ENCODE assay signal across 16 cellular contexts in the genomic region with DNA sequence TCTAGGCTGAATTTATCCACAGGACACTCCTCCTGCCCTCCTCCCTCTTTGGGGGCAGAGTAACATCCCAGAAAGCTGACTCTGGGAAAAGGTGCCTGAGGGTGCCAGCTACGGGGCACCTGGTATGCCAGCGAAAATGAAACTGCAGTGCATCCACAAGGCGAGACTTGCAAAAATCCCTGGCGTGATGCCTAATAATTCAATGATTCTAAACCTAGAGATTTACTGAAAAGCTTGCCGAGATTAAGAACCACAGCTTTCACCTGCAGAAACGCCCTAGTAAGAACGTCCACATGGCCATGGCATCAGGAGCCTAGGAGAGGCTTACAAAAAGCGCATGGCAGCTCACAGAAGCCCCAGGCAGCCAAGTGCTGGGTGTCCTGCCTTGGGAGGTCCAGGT. TPM values are rescaled to one million over a fixed set of nuclear protein-coding genes. Genes with fewer than 3 reads are reported as not detected.
A peak's percentile ranks its signal among the peaks of the same experiment; 100 is the strongest.
DNase-seq lines count a peak whose midpoint lies in the region; ATAC-seq and TF ChIP-seq lines count a peak whose summit lies in the region.
"Had no signal": no experiment of that assay in that cellular context is flagged by ENCODE, and none has a peak within 500 bp of the region (broad histone marks: within the 10 kb centered on the region; RNA-seq: fewer than 3 reads in every experiment).

No MANE protein-coding gene starts in this region.

- H3K4me1 Mint-ChIP-seq in MCF 10A (ENCODE audit: insufficient read depth, unreplicated experiment) (peaks cover 25% of the 10 kb centered on the region), mesothelial cell of epicardium (peaks cover 21% of the 10 kb centered on the region)
- H3K4me1 Mint-ChIP-seq: B cell; CD4-positive, alpha-beta memory T cell had no signal

- POLR2A ChIA-PET in MCF 10A (lab: Yijun Ruan, JAX) = interaction anchor here (0.6 to 1.3 kb wide), 8 partner anchors 8 to 449 kb away, joined by 3 to 6 read pairs (median 4); a partner anchor contains a TSS

- DNase-seq in activated CD8-positive, alpha-beta memory T cell treated with anti-CD3 and anti-CD28 coated beads for 24 hours = peak; percentile 5
- DNase-seq in activated CD8-positive, alpha-beta memory T cell treated with anti-CD3 and anti-CD28 coated beads, Interleukin-2, amount 50 U/mL, for 4 hours = no peak
- DNase-seq in MCF 10A (ENCODE audit: unreplicated experiment) (peak; percentile 84), foreskin keratinocyte (peak; percentile 71 to 90), upper lobe of right lung (no peak), midbrain (lab: John Stamatoyannopoulos, UW) (no peak), anterior cingulate cortex (lab: John Stamatoyannopoulos, UW) (no peak), mesothelial cell of epicardium (ENCODE audit: low spot score in 2 of 2, unreplicated experiment in 2 of 2) (no peak)
- DNase-seq: CD4-positive, alpha-beta memory T cell; HFFc6; NCI-H1092 treated with DMSO at 0.1 percent for 48 hours; NCI-H1694; NCI-H510A treated with DMSO at 0.1 percent for 48 hours; OCI-M1 had no signal

- no peaks in the 10 kb centered on the region for H3K27me3 ChIP-seq in foreskin keratinocyte
- no peaks in the 10 kb centered on the region for H3K27me3 ChIP-seq in upper lobe of right lung

- H3K36me3 ChIP-seq in upper lobe of right lung = no peaks in the 10 kb centered on the region

- no peak overlapping the region for H3K4me3 ChIP-seq in upper lobe of right lung
- H3K4me3 ChIP-seq: K562 had no signal

- no peaks in the 10 kb centered on the region for H3K27me3 Mint-ChIP-seq in MCF 10A (ENCODE audit: insufficient read depth, unreplicated experiment)
- H3K27me3 Mint-ChIP-seq in mesothelial cell of epicardium (ENCODE audit: low read depth) = no peaks in the 10 kb centered on the region

- TF ChIP-seq CTCF in MCF 10A (IDR thresholded peaks at IDR 0.05; ENCODE audit: unreplicated experiment) (no peak), foreskin keratinocyte (conservative IDR thresholded peaks at IDR 0.05) (no peak), upper lobe of right lung (IDR thresholded peaks at IDR 0.05) (no peak), mesothelial cell of epicardium (IDR thresholded peaks at IDR 0.05; ENCODE audit: unreplicated experiment) (no peak)

- CTCF ChIA-PET in MCF 10A (lab: Yijun Ruan, JAX) = interaction anchor here (0.7 to 2.0 kb wide), 8 partner anchors 17 to 270 kb away, joined by 3 to 6 read pairs (median 3); no protein-coding TSS in a partner anchor

- H3K4me3 Mint-ChIP-seq in MCF 10A (ENCODE audit: unreplicated experiment) (peak overlapping the region; percentile 37), mesothelial cell of epicardium (no peak overlapping the region)
- H3K4me3 Mint-ChIP-seq: B cell; CD4-positive, alpha-beta memory T cell; HFFc6 had no signal

- H3K27ac Mint-ChIP-seq in MCF 10A (ENCODE audit: low read depth, unreplicated experiment) (no peak overlapping the region), mesothelial cell of epicardium (no peak overlapping the region)
- H3K27ac Mint-ChIP-seq: B cell; CD4-positive, alpha-beta memory T cell; HFFc6 had no signal

- H3K4me1 ChIP-seq in foreskin keratinocyte (peaks cover 12% of the 10 kb centered on the region), upper lobe of right lung (peaks cover 31% of the 10 kb centered on the region)

- ATAC-seq in foreskin keratinocyte (peak; percentile 58), upper lobe of right lung (no peak)
- ATAC-seq: K562 had no signal

- intact Hi-C loops in MCF 10A (cut with micrococcal nuclease) (no loop called here), upper lobe of right lung (cut with DNase I) (no loop called here)

- H3K9me3 ChIP-seq in upper lobe of right lung = no peaks in the 10 kb centered on the region

- H3K9me3 Mint-ChIP-seq in MCF 10A (ENCODE audit: unreplicated experiment) = no peaks in the 10 kb centered on the region
- no peaks in the 10 kb centered on the region for H3K9me3 Mint-ChIP-seq in mesothelial cell of epicardium
- H3K9me3 Mint-ChIP-seq: CD4-positive, alpha-beta memory T cell; HFFc6 had no signal

- H3K27ac ChIP-seq in foreskin keratinocyte = no peak overlapping the region
- peak overlapping the region; percentile 77 for H3K27ac ChIP-seq in upper lobe of right lung

- no TSS peak for BruUV-seq in MCF 10A (replicated peaks; lab: Mats Ljungman, UMichigan)

- H3K36me3 Mint-ChIP-seq in MCF 10A (ENCODE audit: insufficient read depth, unreplicated experiment) (no peaks in the 10 kb centered on the region), mesothelial cell of epicardium (no peaks in the 10 kb centered on the region)
- H3K36me3 Mint-ChIP-seq: CD4-positive, alpha-beta memory T cell had no signal

RNA-seq across cellular contexts. Expression of a gene that starts 20.9 kb away (rescaled TPM):
- total RNA-seq in MCF 10A (2022) (3.5 and 3.6 TPM in 2 replicates), foreskin keratinocyte (3.1 and 3.5 TPM in 2 replicates), upper lobe of right lung (16.6 TPM), mesothelial cell of epicardium (8.2 to 9.7 TPM (median 8.9 TPM) in 3 replicates)
- 2.5 TPM in 2 replicates for polyA plus RNA-seq in foreskin keratinocyte
- total RNA-seq: CD4-positive, alpha-beta memory T cell; HFFc6 had no signal
- polyA plus RNA-seq: CD4-positive, alpha-beta memory T cell; K562 had no signal

Comparison
In these comparisons a context has a peak if more than half of its experiments do, and no peak if none do; other contexts are left out.
1. DNase-seq: peak in activated CD8-positive, alpha-beta memory T cell treated with anti-CD3 and anti-CD28 coated beads for 24 hours (single experiment), MCF 10A (single experiment) and foreskin keratinocyte (2 of 2); none in activated CD8-positive, alpha-beta memory T cell treated with anti-CD3 and anti-CD28 coated beads, Interleukin-2, amount 50 U/mL, for 4 hours (single experiment), upper lobe of right lung (single experiment), midbrain (single experiment), anterior cingulate cortex (0 of 58) and mesothelial cell of epicardium (0 of 2).